ENCODE assay signal across 1 cellular context in the genomic region with DNA sequence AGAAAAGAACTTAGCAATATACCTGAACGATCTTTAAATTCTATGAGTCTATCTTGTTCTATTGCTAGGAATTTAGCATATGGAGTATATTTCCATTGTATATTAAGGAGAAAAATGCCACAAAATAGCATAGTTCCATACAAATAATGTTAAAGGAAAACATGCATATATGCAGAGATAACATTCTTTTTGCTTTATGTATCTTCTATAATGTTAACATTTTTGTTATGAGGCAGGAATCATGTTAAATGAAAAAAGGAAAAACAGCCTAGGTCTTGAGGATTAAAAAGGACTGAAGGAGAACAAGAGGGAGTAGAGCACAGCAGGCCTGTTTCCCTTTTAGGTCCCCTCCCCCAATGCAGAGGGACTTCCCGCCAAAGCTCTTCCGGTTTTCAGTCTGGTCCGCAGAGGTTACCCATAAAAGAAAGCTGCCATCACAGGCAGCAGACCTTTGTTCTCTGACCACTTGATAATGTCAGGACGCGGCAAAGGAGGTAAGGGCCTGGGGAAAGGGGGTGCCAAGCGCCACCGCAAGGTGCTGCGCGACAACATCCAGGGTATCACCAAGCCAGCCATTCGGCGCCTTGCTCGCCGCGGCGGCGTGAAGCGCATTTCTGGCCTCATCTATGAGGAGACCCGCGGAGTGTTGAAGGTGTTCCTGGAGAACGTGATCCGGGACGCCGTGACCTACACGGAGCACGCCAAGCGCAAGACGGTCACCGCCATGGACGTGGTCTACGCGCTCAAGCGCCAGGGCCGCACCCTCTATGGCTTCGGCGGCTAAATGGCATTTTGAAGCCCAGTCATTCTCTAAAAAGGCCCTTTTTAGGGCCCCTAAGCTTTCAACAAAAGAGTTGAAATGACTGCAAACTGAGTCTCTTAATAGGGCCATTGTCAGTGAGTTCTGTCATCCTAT.
TF ChIP-seq lines count a peak whose summit lies in the region.

No MANE protein-coding gene starts in this region.

TF ChIP-seq in K562, 482 proteins besides CTCF, POLR2A, EP300 and RAD21 (continued from another document and continues in another):
- TF ChIP-seq, protein P1, sequence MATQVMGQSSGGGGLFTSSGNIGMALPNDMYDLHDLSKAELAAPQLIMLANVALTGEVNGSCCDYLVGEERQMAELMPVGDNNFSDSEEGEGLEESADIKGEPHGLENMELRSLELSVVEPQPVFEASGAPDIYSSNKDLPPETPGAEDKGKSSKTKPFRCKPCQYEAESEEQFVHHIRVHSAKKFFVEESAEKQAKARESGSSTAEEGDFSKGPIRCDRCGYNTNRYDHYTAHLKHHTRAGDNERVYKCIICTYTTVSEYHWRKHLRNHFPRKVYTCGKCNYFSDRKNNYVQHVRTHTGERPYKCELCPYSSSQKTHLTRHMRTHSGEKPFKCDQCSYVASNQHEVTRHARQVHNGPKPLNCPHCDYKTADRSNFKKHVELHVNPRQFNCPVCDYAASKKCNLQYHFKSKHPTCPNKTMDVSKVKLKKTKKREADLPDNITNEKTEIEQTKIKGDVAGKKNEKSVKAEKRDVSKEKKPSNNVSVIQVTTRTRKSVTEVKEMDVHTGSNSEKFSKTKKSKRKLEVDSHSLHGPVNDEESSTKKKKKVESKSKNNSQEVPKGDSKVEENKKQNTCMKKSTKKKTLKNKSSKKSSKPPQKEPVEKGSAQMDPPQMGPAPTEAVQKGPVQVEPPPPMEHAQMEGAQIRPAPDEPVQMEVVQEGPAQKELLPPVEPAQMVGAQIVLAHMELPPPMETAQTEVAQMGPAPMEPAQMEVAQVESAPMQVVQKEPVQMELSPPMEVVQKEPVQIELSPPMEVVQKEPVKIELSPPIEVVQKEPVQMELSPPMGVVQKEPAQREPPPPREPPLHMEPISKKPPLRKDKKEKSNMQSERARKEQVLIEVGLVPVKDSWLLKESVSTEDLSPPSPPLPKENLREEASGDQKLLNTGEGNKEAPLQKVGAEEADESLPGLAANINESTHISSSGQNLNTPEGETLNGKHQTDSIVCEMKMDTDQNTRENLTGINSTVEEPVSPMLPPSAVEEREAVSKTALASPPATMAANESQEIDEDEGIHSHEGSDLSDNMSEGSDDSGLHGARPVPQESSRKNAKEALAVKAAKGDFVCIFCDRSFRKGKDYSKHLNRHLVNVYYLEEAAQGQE (CRISPR knock-in tag; IDR thresholded peaks at IDR 0.05; ENCODE audit: low read depth) = peak; percentile 76
- TF ChIP-seq SP2 (IDR thresholded peaks at IDR 0.05; ENCODE audit: extremely low read depth, low read depth, low read length, poor library complexity, severe bottlenecking) (no peak), MLLT1 (IDR thresholded peaks at IDR 0.05) (peak; percentile 86 to 98), STAG1 (CRISPR knock-in tag; IDR thresholded peaks at IDR 0.05; ENCODE audit: borderline replicate concordance) (no peak), ZBTB7A (IDR thresholded peaks at IDR 0.05; ENCODE audit: borderline replicate concordance, control insufficient read depth, low read depth, low read length) (no peak), ZNF318 (IDR thresholded peaks at IDR 0.05; ENCODE audit: borderline replicate concordance in 1 of 2, low read depth in 1 of 2) (0 out of 4 replicates have a peak, but pooled peaks of 1 of the 2 experiments have one; percentile 37), KDM1A (IDR thresholded peaks at IDR 0.05) (no peak; a peak in 1 of 4 replicates), RBFOX2 (IDR thresholded peaks at IDR 0.05; ENCODE audit: low read depth, low read length) (peak; percentile 99), CBX5 (IDR thresholded peaks at IDR 0.05; ENCODE audit: borderline replicate concordance, low read depth) (0 out of 2 replicates have a peak, but pooled peaks have one; percentile 15), ZSCAN29 (IDR thresholded peaks at IDR 0.05) (peak; percentile 77), GATAD2B (IDR thresholded peaks at IDR 0.05; ENCODE audit: borderline replicate concordance) (no peak), ASH1L (IDR thresholded peaks at IDR 0.05; ENCODE audit: borderline replicate concordance, low read depth, partially characterized antibody) (peak; percentile 89), NR2F6 (CRISPR knock-in tag; IDR thresholded peaks at IDR 0.05) (no peak; the same call in 1 of the 2 replicates), L3MBTL2 (IDR thresholded peaks at IDR 0.05) (peak; percentile 87), SRSF3 (IDR thresholded peaks at IDR 0.05; ENCODE audit: insufficient read depth, low read length) (no peak), JUN (IDR thresholded peaks at IDR 0.05; ENCODE audit: borderline replicate concordance, low read depth, low read length) (peak; percentile 24; the same call in 1 of the 2 replicates), JUN (CRISPR knock-in tag; IDR thresholded peaks at IDR 0.05; ENCODE audit: borderline replicate concordance) (peak; percentile 91; the same call in 1 of the 2 replicates), U2AF1 (optimal IDR thresholded peaks at IDR 0.05; ENCODE audit: low read depth, low read length) (peak; percentile 79), FUS (optimal IDR thresholded peaks at IDR 0.05; ENCODE audit: low read depth, low read length) (no peak), ZFP30 (CRISPR knock-in tag; IDR thresholded peaks at IDR 0.05; ENCODE audit: borderline replicate concordance) (no peak), ZNF165 (CRISPR knock-in tag; IDR thresholded peaks at IDR 0.05; ENCODE audit: borderline replicate concordance) (no peak)
- TF ChIP-seq, protein P2, sequence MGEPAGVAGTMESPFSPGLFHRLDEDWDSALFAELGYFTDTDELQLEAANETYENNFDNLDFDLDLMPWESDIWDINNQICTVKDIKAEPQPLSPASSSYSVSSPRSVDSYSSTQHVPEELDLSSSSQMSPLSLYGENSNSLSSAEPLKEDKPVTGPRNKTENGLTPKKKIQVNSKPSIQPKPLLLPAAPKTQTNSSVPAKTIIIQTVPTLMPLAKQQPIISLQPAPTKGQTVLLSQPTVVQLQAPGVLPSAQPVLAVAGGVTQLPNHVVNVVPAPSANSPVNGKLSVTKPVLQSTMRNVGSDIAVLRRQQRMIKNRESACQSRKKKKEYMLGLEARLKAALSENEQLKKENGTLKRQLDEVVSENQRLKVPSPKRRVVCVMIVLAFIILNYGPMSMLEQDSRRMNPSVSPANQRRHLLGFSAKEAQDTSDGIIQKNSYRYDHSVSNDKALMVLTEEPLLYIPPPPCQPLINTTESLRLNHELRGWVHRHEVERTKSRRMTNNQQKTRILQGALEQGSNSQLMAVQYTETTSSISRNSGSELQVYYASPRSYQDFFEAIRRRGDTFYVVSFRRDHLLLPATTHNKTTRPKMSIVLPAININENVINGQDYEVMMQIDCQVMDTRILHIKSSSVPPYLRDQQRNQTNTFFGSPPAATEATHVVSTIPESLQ (CRISPR knock-in tag; IDR thresholded peaks at IDR 0.05) = no peak; the same call in 1 of the 2 replicates
- TF ChIP-seq, protein P3, sequence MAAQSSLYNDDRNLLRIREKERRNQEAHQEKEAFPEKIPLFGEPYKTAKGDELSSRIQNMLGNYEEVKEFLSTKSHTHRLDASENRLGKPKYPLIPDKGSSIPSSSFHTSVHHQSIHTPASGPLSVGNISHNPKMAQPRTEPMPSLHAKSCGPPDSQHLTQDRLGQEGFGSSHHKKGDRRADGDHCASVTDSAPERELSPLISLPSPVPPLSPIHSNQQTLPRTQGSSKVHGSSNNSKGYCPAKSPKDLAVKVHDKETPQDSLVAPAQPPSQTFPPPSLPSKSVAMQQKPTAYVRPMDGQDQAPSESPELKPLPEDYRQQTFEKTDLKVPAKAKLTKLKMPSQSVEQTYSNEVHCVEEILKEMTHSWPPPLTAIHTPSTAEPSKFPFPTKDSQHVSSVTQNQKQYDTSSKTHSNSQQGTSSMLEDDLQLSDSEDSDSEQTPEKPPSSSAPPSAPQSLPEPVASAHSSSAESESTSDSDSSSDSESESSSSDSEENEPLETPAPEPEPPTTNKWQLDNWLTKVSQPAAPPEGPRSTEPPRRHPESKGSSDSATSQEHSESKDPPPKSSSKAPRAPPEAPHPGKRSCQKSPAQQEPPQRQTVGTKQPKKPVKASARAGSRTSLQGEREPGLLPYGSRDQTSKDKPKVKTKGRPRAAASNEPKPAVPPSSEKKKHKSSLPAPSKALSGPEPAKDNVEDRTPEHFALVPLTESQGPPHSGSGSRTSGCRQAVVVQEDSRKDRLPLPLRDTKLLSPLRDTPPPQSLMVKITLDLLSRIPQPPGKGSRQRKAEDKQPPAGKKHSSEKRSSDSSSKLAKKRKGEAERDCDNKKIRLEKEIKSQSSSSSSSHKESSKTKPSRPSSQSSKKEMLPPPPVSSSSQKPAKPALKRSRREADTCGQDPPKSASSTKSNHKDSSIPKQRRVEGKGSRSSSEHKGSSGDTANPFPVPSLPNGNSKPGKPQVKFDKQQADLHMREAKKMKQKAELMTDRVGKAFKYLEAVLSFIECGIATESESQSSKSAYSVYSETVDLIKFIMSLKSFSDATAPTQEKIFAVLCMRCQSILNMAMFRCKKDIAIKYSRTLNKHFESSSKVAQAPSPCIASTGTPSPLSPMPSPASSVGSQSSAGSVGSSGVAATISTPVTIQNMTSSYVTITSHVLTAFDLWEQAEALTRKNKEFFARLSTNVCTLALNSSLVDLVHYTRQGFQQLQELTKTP (IDR thresholded peaks at IDR 0.05; ENCODE audit: low read depth in 1 of 2, partially characterized antibody in 2 of 2) = peak; percentile 59 to 80
- TF ChIP-seq, protein P4, sequence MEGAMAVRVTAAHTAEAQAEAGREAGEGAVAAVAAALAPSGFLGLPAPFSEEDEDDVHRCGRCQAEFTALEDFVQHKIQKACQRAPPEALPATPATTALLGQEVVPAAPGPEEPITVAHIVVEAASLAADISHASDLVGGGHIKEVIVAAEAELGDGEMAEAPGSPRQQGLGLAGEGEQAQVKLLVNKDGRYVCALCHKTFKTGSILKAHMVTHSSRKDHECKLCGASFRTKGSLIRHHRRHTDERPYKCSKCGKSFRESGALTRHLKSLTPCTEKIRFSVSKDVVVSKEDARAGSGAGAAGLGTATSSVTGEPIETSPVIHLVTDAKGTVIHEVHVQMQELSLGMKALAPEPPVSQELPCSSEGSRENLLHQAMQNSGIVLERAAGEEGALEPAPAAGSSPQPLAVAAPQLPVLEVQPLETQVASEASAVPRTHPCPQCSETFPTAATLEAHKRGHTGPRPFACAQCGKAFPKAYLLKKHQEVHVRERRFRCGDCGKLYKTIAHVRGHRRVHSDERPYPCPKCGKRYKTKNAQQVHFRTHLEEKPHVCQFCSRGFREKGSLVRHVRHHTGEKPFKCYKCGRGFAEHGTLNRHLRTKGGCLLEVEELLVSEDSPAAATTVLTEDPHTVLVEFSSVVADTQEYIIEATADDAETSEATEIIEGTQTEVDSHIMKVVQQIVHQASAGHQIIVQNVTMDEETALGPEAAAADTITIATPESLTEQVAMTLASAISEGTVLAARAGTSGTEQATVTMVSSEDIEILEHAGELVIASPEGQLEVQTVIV (CRISPR knock-in tag; IDR thresholded peaks at IDR 0.05; ENCODE audit: borderline replicate concordance) = no peak; the same call in 1 of the 2 replicates
- TF ChIP-seq, protein P5, sequence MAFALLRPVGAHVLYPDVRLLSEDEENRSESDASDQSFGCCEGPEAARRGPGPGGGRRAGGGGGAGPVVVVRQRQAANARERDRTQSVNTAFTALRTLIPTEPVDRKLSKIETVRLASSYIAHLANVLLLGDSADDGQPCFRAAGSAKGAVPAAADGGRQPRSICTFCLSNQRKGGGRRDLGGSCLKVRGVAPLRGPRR (CRISPR knock-in tag; IDR thresholded peaks at IDR 0.05) = no peak
